Comparison of ENCODE assay signal across 8 cellular contexts in the genomic region with DNA sequence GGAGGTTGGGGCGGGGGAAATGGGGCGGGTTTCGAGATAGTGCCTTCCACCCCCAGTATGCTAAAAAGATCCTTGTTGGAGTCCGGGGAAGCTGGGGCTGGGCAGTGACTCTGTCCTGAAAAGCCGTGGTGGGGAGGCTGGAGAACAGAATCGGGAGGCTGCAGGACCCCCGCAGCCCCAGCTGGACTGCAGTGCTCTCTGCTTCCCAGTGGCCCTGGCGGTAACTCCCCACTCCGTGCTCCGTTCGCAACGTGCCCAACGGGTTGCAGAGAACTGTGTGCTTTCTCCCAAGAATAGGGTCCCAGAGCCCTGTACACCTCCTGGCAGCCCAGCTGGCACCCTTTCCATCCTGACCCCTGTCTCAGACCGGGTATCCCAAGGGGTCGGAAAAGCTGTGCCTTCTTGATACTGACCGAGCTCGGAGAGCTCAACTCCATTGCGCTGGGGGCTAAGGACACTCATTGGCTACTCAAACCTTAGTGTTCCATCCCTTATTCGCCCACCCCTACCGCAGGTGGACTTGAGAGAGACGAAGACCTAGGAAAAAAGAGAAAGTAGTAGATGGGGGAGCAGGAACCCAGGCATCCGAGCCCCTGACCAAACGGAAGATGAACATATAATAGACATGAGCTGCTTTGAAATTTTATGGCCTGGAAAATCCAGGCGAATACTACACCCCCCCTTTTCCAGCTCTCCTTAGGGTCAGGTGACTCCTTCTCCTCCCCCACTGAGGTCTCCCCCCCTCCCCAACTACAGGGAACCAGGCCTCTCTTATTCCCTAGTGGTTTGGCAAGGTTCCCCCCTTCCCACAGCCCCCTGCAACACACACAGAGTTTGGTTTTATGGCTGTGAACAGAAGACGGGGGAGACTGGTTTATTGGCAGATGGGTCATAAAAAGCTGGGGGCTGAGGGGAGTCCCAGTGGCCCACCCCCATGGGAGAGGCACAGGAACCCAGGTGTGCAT. TPM values are rescaled to one million over a fixed set of nuclear protein-coding genes. Genes with fewer than 3 reads are reported as not detected.
A peak's percentile ranks its signal among the peaks of the same experiment; 100 is the strongest.
DNase-seq lines count a peak whose midpoint lies in the region; ATAC-seq and TF ChIP-seq lines count a peak whose summit lies in the region.

No MANE protein-coding gene starts in this region.

- no peak overlapping the region for H3K18ac ChIP-seq in IMR-90 (ENCODE audit: low read depth, low read length)

- 0% methylated on average over 2 of the region's 25 CpGs; no CpG with 5 or more reads in 1 of the 2 experiments for WGBS in IMR-90 (ENCODE audit: extremely low coverage in 2 of 2, insufficient read length in 1 of 2), 2 experiments
- WGBS in transverse colon (ENCODE audit: low coverage in 1 of 2), 2 donors, result 7 to 10% methylated on average over 8 to 15 of the region's 25 CpGs

- no peak overlapping the region for H2BK120ac ChIP-seq in IMR-90 (ENCODE audit: low read depth, low read length)

- peak overlapping the region; percentile 99 for H3K4me2 ChIP-seq in IMR-90 (ENCODE audit: low read depth, low read length)

- peaks cover 9% of the 10 kb centered on the region for H3K36me3 Mint-ChIP-seq in CD8-positive, alpha-beta T cell

- no peaks in the 10 kb centered on the region for H3K27me3 ChIP-seq in CD8-positive, alpha-beta T cell (ENCODE audit: insufficient read depth, low read length)
- H3K27me3 ChIP-seq in IMR-90 (ENCODE audit: control insufficient read depth, insufficient read depth, low read length) (no peaks in the 10 kb centered on the region), brain microvascular endothelial cell (replicated peaks) (no peaks in the 10 kb centered on the region), lower lobe of right lung (ENCODE audit: low read depth) (no peaks in the 10 kb centered on the region), transverse colon (peaks cover 21% of the 10 kb centered on the region)

- H3K23ac ChIP-seq in IMR-90 (ENCODE audit: low read depth, low read length), result peak overlapping the region; percentile 94

- H3K9ac ChIP-seq in IMR-90 (ENCODE audit: low read depth, low read length), result peak overlapping the region; percentile 84

- intact Hi-C loops in CD8-positive, alpha-beta T cell (cut with DNase I, micrococcal nuclease), result loop anchor here (1.0 to 10.0 kb wide), 5 partner anchors 53 to 978 kb away; a partner anchor contains a TSS
- intact Hi-C loops in IMR-90 (cut with micrococcal nuclease), result loop anchor here (5.0 kb wide), 2 partner anchors 73 to 188 kb away; a partner anchor contains a TSS
- intact Hi-C loops in lower lobe of right lung (cut with DNase I), result loop anchor here (10.0 kb wide), 1 partner anchor 191 kb away; a partner anchor contains a TSS
- intact Hi-C loops in transverse colon (cut with DNase I; ENCODE audit: low total_unique reads), result loop anchor here (10.0 kb wide), 2 partner anchors 51 to 81 kb away; a partner anchor contains a TSS

- H4K5ac ChIP-seq in IMR-90 (ENCODE audit: low read depth, low read length), result no peak overlapping the region

- CTCF ChIA-PET in CD8-positive, alpha-beta T cell (lab: Charles Lee), result interaction anchor here (0.8 to 1.8 kb wide), 11 partner anchors 8 to 286 kb away, joined by 3 to 9 read pairs (median 4); no protein-coding TSS in a partner anchor
- CTCF ChIA-PET in IMR-90 (lab: Yijun Ruan, JAX), result interaction anchor here (0.8 to 1.8 kb wide), 3 partner anchors 52 to 192 kb away, joined by 3 to 5 read pairs (median 3); no protein-coding TSS in a partner anchor

- H2AK5ac ChIP-seq in IMR-90 (ENCODE audit: low read depth, low read length), result no peak overlapping the region

- no peak for TF ChIP-seq RAD21 in IMR-90 (IDR thresholded peaks at IDR 0.05; ENCODE audit: low read length)

- POLR2A ChIA-PET in CD8-positive, alpha-beta T cell (lab: Charles Lee), result interaction anchor here (0.8 to 3.0 kb wide), 9 partner anchors 14 to 360 kb away, joined by 3 to 13 read pairs (median 3); a partner anchor contains a TSS
- POLR2A ChIA-PET in IMR-90 (lab: Charles Lee; ENCODE audit: unreplicated experiment), result no interaction called here

- peaks cover 30% of the 10 kb centered on the region for H3K4me1 Mint-ChIP-seq in CD8-positive, alpha-beta T cell (ENCODE audit: low read depth)

- ATAC-seq in CD8-positive, alpha-beta T cell, result no peak
- ATAC-seq in IMR-90 (ENCODE audit: low read depth) (peak; percentile 5), lower lobe of right lung (peak; percentile 2 to 15), HG03095 (IDR thresholded peaks at IDR 0.05; ENCODE audit: unreplicated experiment) (no peak)

- peak overlapping the region; percentile 84; the same call in 1 of the 2 replicates for H3K14ac ChIP-seq in IMR-90 (replicated peaks; ENCODE audit: low read depth, low read length)

- no peak overlapping the region for H2BK15ac ChIP-seq in IMR-90 (ENCODE audit: low read depth, low read length)

- H3K27me3 Mint-ChIP-seq in CD8-positive, alpha-beta T cell (ENCODE audit: low read depth), result no peaks in the 10 kb centered on the region

- peaks cover 7% of the 10 kb centered on the region for H4K20me1 ChIP-seq in IMR-90 (ENCODE audit: insufficient read depth, low read length)

- H2BK20ac ChIP-seq in IMR-90 (ENCODE audit: low read depth, low read length), result no peak overlapping the region

- TF ChIP-seq EP300 in transverse colon (IDR thresholded peaks at IDR 0.05; ENCODE audit: low read depth), result no peak

- peak overlapping the region; percentile 7 for H2AK9ac ChIP-seq in IMR-90 (replicated peaks; ENCODE audit: low read depth, low read length, poor library complexity)

- H3K27ac Mint-ChIP-seq in CD8-positive, alpha-beta T cell, result peak overlapping the region; percentile 77

- no peak for TF ChIP-seq POLR2A in IMR-90 (IDR thresholded peaks at IDR 0.05; ENCODE audit: low read depth, low read length)
- TF ChIP-seq POLR2A in transverse colon (IDR thresholded peaks at IDR 0.05), result no peak

- no peak overlapping the region for H2BK5ac ChIP-seq in IMR-90 (ENCODE audit: low read depth, low read length, poor library complexity, severe bottlenecking)

- H3K9me1 ChIP-seq in IMR-90 (ENCODE audit: insufficient read depth, low read length), result peaks cover 9% of the 10 kb centered on the region; the same call in 1 of the 2 replicates

- no peaks in the 10 kb centered on the region for H3K36me3 ChIP-seq in CD8-positive, alpha-beta T cell (ENCODE audit: insufficient read depth, low read length)
- peaks cover 6% of the 10 kb centered on the region for H3K36me3 ChIP-seq in IMR-90 (ENCODE audit: control insufficient read depth, insufficient read depth, low read length)
- no peaks in the 10 kb centered on the region for H3K36me3 ChIP-seq in brain microvascular endothelial cell (replicated peaks)
- no peaks in the 10 kb centered on the region for H3K36me3 ChIP-seq in lower lobe of right lung
- H3K36me3 ChIP-seq in transverse colon, result no peaks in the 10 kb centered on the region

- dilution Hi-C loops in IMR-90 (cut with HindIII; ENCODE audit: low sequenced_read_pairs, unreplicated experiment), result no loop called here

- in situ Hi-C loops in IMR-90 (cut with MboI; ENCODE audit: low sequenced_read_pairs), result no loop called here
- in situ Hi-C loops in brain microvascular endothelial cell (cut with HindIII; ENCODE audit: low pct_ligation_motif_present, low sequenced_read_pairs), result no loop called here
- in situ Hi-C loops in transverse colon (cut with MboI; ENCODE audit: low pct_ligation_motif_present in 1 of 4, low pct_unique_long_range_greater_than_20kb in 1 of 4, low sequenced_read_pairs in 3 of 4), result loop anchor here in 1 of 4 donors (10.0 kb wide), 1 partner anchor 191 kb away; a partner anchor contains a TSS

- peak overlapping the region; percentile 92 for H2AFZ ChIP-seq in IMR-90 (replicated peaks; ENCODE audit: low read length, poor library complexity)

- peak overlapping the region; percentile 33 for H3K27ac ChIP-seq in CD8-positive, alpha-beta T cell (ENCODE audit: low read depth, low read length)
- peak overlapping the region; percentile 5; the same call in 1 of the 2 replicates for H3K27ac ChIP-seq in IMR-90 (ENCODE audit: insufficient read depth, low read length)
- H3K27ac ChIP-seq in brain microvascular endothelial cell, result no peak overlapping the region
- peak overlapping the region; percentile 21 for H3K27ac ChIP-seq in lower lobe of right lung
- peak overlapping the region; percentile 64 to 86 (median 84) for H3K27ac ChIP-seq in transverse colon

- no peak for DNase-seq in CD8-positive, alpha-beta T cell
- DNase-seq in IMR-90 (no peak), brain microvascular endothelial cell (no peak), lower lobe of right lung (no peak), transverse colon (no peak), DMS79 (lab: John Stamatoyannopoulos, UW) (no peak), NCI-H1092 treated with DMSO at 0.1 percent for 48 hours (lab: John Stamatoyannopoulos, UW) (no peak)

- H3K79me1 ChIP-seq in IMR-90 (ENCODE audit: low read depth in 1 of 2, low read length in 2 of 2), result peaks cover 2 to 30% of the 10 kb centered on the region in 2 experiments; a peak in 2 of 4 replicates

- no peaks in the 10 kb centered on the region for H3K9me3 Mint-ChIP-seq in CD8-positive, alpha-beta T cell

- H3K4me3 Mint-ChIP-seq in CD8-positive, alpha-beta T cell, result peak overlapping the region; percentile 92

- H3K4me1 ChIP-seq in CD8-positive, alpha-beta T cell (ENCODE audit: insufficient read depth, low read length), result peaks cover 28% of the 10 kb centered on the region
- H3K4me1 ChIP-seq in IMR-90 (ENCODE audit: control insufficient read depth, insufficient read depth, low read length), result peaks cover 15% of the 10 kb centered on the region
- peaks cover 14% of the 10 kb centered on the region for H3K4me1 ChIP-seq in lower lobe of right lung
- peaks cover 13 to 33% (median 22%) of the 10 kb centered on the region in 4 donors for H3K4me1 ChIP-seq in transverse colon

- H3K56ac ChIP-seq in IMR-90 (ENCODE audit: extremely low read depth, insufficient read depth, low read length), result no peak overlapping the region

- no peak overlapping the region for H4K8ac ChIP-seq in IMR-90 (ENCODE audit: low read depth in 2 of 2, low read length in 2 of 2)

- no TSS peak for BruUV-seq in IMR-90 (replicated peaks; lab: Mats Ljungman, UMichigan)

- no peak overlapping the region for H4K91ac ChIP-seq in IMR-90 (ENCODE audit: insufficient read depth, low read depth, low read length)

- no peak for TF ChIP-seq CTCF in CD8-positive, alpha-beta T cell (IDR thresholded peaks at IDR 0.05)
- TF ChIP-seq CTCF in IMR-90 (conservative IDR thresholded peaks at IDR 0.05; ENCODE audit: low read depth, low read length), result no peak
- peak; percentile 17 for TF ChIP-seq CTCF in brain microvascular endothelial cell (IDR thresholded peaks at IDR 0.05; ENCODE audit: low read depth, low read length, missing control alignments)
- no peak for TF ChIP-seq CTCF in lower lobe of right lung (IDR thresholded peaks at IDR 0.05)
- TF ChIP-seq CTCF in transverse colon (IDR thresholded peaks at IDR 0.05), result no peak

- peak overlapping the region; percentile 14 for H3K4ac ChIP-seq in IMR-90 (ENCODE audit: low read depth, low read length)

- peak overlapping the region; percentile 88 for H3K4me3 ChIP-seq in CD8-positive, alpha-beta T cell (ENCODE audit: low read depth, low read length)
- H3K4me3 ChIP-seq in IMR-90 (ENCODE audit: insufficient read depth, low read depth, low read length) (peak overlapping the region; percentile 97), brain microvascular endothelial cell (ENCODE audit: low read depth, low read length) (peak overlapping the region; percentile 72), lower lobe of right lung (peak overlapping the region; percentile 58), transverse colon (peak overlapping the region; percentile 39 to 63 (median 49))

- H3K9me3 ChIP-seq in CD8-positive, alpha-beta T cell (ENCODE audit: low read length), result no peaks in the 10 kb centered on the region
- H3K9me3 ChIP-seq in IMR-90 (ENCODE audit: control insufficient read depth, insufficient read depth, low read length) (no peaks in the 10 kb centered on the region), lower lobe of right lung (no peaks in the 10 kb centered on the region), transverse colon (no peaks in the 10 kb centered on the region)

RNA-seq across cellular contexts. Expression of a gene that starts 1.3 kb away (rescaled TPM):
- total RNA-seq in CD8-positive, alpha-beta T cell, result 1 to 10 TPM; 4.3 to 4.6 TPM
- total RNA-seq in IMR-90 (2012; rRNA removed), result 2.2 and 2.7 TPM in 2 replicates
- polyA plus RNA-seq in IMR-90 (2012; rRNA removed), result 12.9 and 13.6 TPM in 2 replicates
- 5.7 and 15.7 TPM in 2 replicates for polyA plus RNA-seq in IMR-90 (2012; cell fraction: cytosol; rRNA removed)
- 5.5 and 10.6 TPM in 2 replicates for polyA plus RNA-seq in IMR-90 (2012; cell fraction: nucleus; rRNA removed; ENCODE audit: low replicate concordance)
- 3.8 TPM for total RNA-seq in lower lobe of right lung
- 1 to 10 TPM in 1 of 4 donors, under 1 TPM in 3; 0.37 to 1.7 (median 0.60) TPM for total RNA-seq in transverse colon

RNA-seq across cellular contexts. Expression of a gene that starts 15.4 kb away (rescaled TPM):
- total RNA-seq in CD8-positive, alpha-beta T cell, result 10 to 100 TPM; 27.0 to 33.8 TPM
- total RNA-seq in IMR-90 (2012; rRNA removed) (995 and 1,796 TPM in 2 replicates), lower lobe of right lung (1,142 TPM), transverse colon (100 to 1,000 TPM; 427 to 723 (median 581) TPM)
- polyA plus RNA-seq in IMR-90 (2012; rRNA removed), result 1,398 and 1,518 TPM in 2 replicates
- polyA plus RNA-seq in IMR-90 (2012; cell fraction: cytosol; rRNA removed), result 856 and 974 TPM in 2 replicates
- polyA plus RNA-seq in IMR-90 (2012; cell fraction: nucleus; rRNA removed; ENCODE audit: low replicate concordance), result 173 and 576 TPM in 2 replicates

RNA-seq across cellular contexts. Expression of a gene that starts 24.1 kb away (rescaled TPM):
- 1 to 10 TPM; 5.5 to 7.8 TPM for total RNA-seq in CD8-positive, alpha-beta T cell
- total RNA-seq in IMR-90 (2012; rRNA removed) (7.3 and 8.9 TPM in 2 replicates), lower lobe of right lung (11.1 TPM), transverse colon (10 to 100 TPM; 16.5 to 74.4 (median 58.3) TPM)
- 18.8 and 21.0 TPM in 2 replicates for polyA plus RNA-seq in IMR-90 (2012; rRNA removed)
- 16.9 and 19.9 TPM in 2 replicates for polyA plus RNA-seq in IMR-90 (2012; cell fraction: cytosol; rRNA removed)
- 85.3 and 102 TPM in 2 replicates for polyA plus RNA-seq in IMR-90 (2012; cell fraction: nucleus; rRNA removed; ENCODE audit: low replicate concordance)

RNA-seq across cellular contexts. Expression of a gene that starts 28.4 kb away (rescaled TPM):
- 10 to 100 TPM; 29.4 to 29.6 TPM for total RNA-seq in CD8-positive, alpha-beta T cell
- total RNA-seq in IMR-90 (2012; rRNA removed) (128 and 158 TPM in 2 replicates), lower lobe of right lung (134 TPM), transverse colon (100 to 1,000 TPM; 158 to 494 (median 381) TPM)
- polyA plus RNA-seq in IMR-90 (2012; rRNA removed), result 280 and 285 TPM in 2 replicates
- polyA plus RNA-seq in IMR-90 (2012; cell fraction: cytosol; rRNA removed), result 332 and 427 TPM in 2 replicates
- polyA plus RNA-seq in IMR-90 (2012; cell fraction: nucleus; rRNA removed; ENCODE audit: low replicate concordance), result 75.9 and 113 TPM in 2 replicates

RNA-seq across cellular contexts. Expression of a gene that starts 36.5 kb away (rescaled TPM):
- total RNA-seq in CD8-positive, alpha-beta T cell, result 1 to 10 TPM; 1.0 to 1.1 TPM
- total RNA-seq in IMR-90 (2012; rRNA removed) (3.9 and 4.4 TPM in 2 replicates), lower lobe of right lung (17.5 TPM), transverse colon (100 to 1,000 TPM in 1 of 4 donors, 10 to 100 TPM in 3; 14.4 to 125 (median 23.6) TPM)
- 13.9 and 15.7 TPM in 2 replicates for polyA plus RNA-seq in IMR-90 (2012; rRNA removed)
- polyA plus RNA-seq in IMR-90 (2012; cell fraction: cytosol; rRNA removed), result 12.1 and 23.0 TPM in 2 replicates
- polyA plus RNA-seq in IMR-90 (2012; cell fraction: nucleus; rRNA removed; ENCODE audit: low replicate concordance), result 89.0 and 117 TPM in 2 replicates

Comparison
In these comparisons a context has a peak if more than half of its experiments do, and no peak if none do; other contexts are left out.
1. ATAC-seq: peak in IMR-90 (single experiment) and lower lobe of right lung (2 of 2); none in CD8-positive, alpha-beta T cell (single experiment) and HG03095 (single experiment).
2. RNA of a gene that starts 15.4 kb away (total RNA-seq): 1,142 TPM in lower lobe of right lung (single experiment), 995 to 1,796 TPM in IMR-90 and 427 to 723 TPM in transverse colon; 27.0 to 33.8 TPM in CD8-positive, alpha-beta T cell; every median in the first group is over 10 times any median in the second.
3. Peak in every context shown above with its lines, with median percentiles within 50 percentile points of each other: H3K4me3 ChIP-seq.